In genomic region chr14:63436286-63437098, GRCh38 we compare ENCODE assay signal across 11 cellular contexts.
A peak's percentile ranks its signal among the peaks of the same experiment; 100 is the strongest.
DNase-seq lines count a peak whose midpoint lies in the region; ATAC-seq and TF ChIP-seq lines count a peak whose summit lies in the region.
"Had no signal": no experiment of that assay in that cellular context is flagged by ENCODE, and none has a peak within 500 bp of the region (broad histone marks: within the 10 kb centered on the region; RNA-seq: fewer than 3 reads in every experiment).

No MANE protein-coding gene starts in this region.

- no peaks in the 10 kb centered on the region for H3K9me3 Mint-ChIP-seq in osteocyte (ENCODE audit: unreplicated experiment)

- 56 to 63% methylated on average over 4 to 5 of the region's 5 CpGs for whole genome bisulfite sequencing in gastroesophageal sphincter (ENCODE audit: low coverage in 1 of 2), 2 donors

- peaks cover 25% of the 10 kb centered on the region for H4K20me1 ChIP-seq in PC-3 (ENCODE audit: low read length)

- CTCF ChIA-PET in PC-3 (lab: Charles Lee), result no interaction called here

- H3K27ac Mint-ChIP-seq in osteocyte (ENCODE audit: unreplicated experiment), result peak overlapping the region; percentile 57

- no peaks in the 10 kb centered on the region for H3K9me2 ChIP-seq in PC-3 (replicated peaks; ENCODE audit: low read length)

- H3K36me3 ChIP-seq in PC-3 (ENCODE audit: low read depth, low read length) (no peaks in the 10 kb centered on the region), gastroesophageal sphincter (peaks cover 0 to 4% of the 10 kb centered on the region in 2 donors)

- no peaks in the 10 kb centered on the region for H3K27me3 Mint-ChIP-seq in osteocyte (ENCODE audit: unreplicated experiment)

- intact Hi-C loops in PC-3 (cut with micrococcal nuclease), result loop anchor here (5.0 kb wide), 2 partner anchors 34 to 206 kb away; partner anchors contain the start of gene WDR89

- H3K27ac ChIP-seq in PC-3 (ENCODE audit: low read length) (0 out of 2 replicates have a peak overlapping the region, but pooled peaks have one; percentile 1), gastroesophageal sphincter (peak overlapping the region; percentile 74 to 84 (median 82))

- no peaks in the 10 kb centered on the region for H3K27me3 ChIP-seq in PC-3 (ENCODE audit: low read length)
- no peaks in the 10 kb centered on the region for H3K27me3 ChIP-seq in gastroesophageal sphincter

- H3K79me2 ChIP-seq in PC-3 (ENCODE audit: low read length), result peaks cover 70% of the 10 kb centered on the region

- no peak overlapping the region for H3K4me3 Mint-ChIP-seq in osteocyte (ENCODE audit: unreplicated experiment)

- peaks cover 55% of the 10 kb centered on the region for H3K4me1 Mint-ChIP-seq in osteocyte (ENCODE audit: unreplicated experiment)

- H3K4me1 ChIP-seq in PC-3 (ENCODE audit: insufficient read depth, low read length) (peaks cover 40% of the 10 kb centered on the region), gastroesophageal sphincter (peaks cover 37 to 84% (median 38%) of the 10 kb centered on the region in 3 donors)

- no peaks in the 10 kb centered on the region for H3K36me3 Mint-ChIP-seq in osteocyte (ENCODE audit: unreplicated experiment)

- H3K4me2 ChIP-seq in PC-3 (ENCODE audit: low read length), result no peak overlapping the region

- TF ChIP-seq POLR2A in gastroesophageal sphincter (IDR thresholded peaks at IDR 0.05), result no peak

- no peak overlapping the region for H2AFZ ChIP-seq in PC-3 (ENCODE audit: low read length)

- TF ChIP-seq EP300 in gastroesophageal sphincter (IDR thresholded peaks at IDR 0.05), result no peak

- no peak overlapping the region for H3K9ac ChIP-seq in PC-3 (ENCODE audit: low read length)

- ATAC-seq in PC-3 (no peak), gastroesophageal sphincter (no peak), GM21786 (IDR thresholded peaks at IDR 0.05; ENCODE audit: unreplicated experiment) (no peak)

- no peaks in the 10 kb centered on the region for H3F3A ChIP-seq in PC-3 (ENCODE audit: low read length, unreplicated experiment)

- H3K9me3 ChIP-seq in PC-3 (ENCODE audit: low read length) (no peaks in the 10 kb centered on the region), gastroesophageal sphincter (no peaks in the 10 kb centered on the region)

- no TSS peak for BruUV-seq in PC-3 (replicated peaks; lab: Mats Ljungman, UMichigan)

- POLR2A ChIA-PET in PC-3 (lab: Charles Lee; ENCODE audit: unreplicated experiment), result no interaction called here

- H3K4me3 ChIP-seq in PC-3 (ENCODE audit: low read length), result no peak overlapping the region
- no peak overlapping the region for H3K4me3 ChIP-seq in gastroesophageal sphincter

- TF ChIP-seq CTCF in PC-3 (conservative IDR thresholded peaks at IDR 0.05; ENCODE audit: low read depth, low read length), result no peak
- TF ChIP-seq CTCF in gastroesophageal sphincter (IDR thresholded peaks at IDR 0.05), result no peak
- TF ChIP-seq CTCF in osteocyte (IDR thresholded peaks at IDR 0.05), result no peak

- DNase-seq in CD1c-positive myeloid dendritic cell (ENCODE audit: extremely low spot score) (peak; percentile 7), PC-3 (no peak), osteocyte (ENCODE audit: extremely low spot score, unreplicated experiment) (no peak), COLO668 (lab: John Stamatoyannopoulos, UW; ENCODE audit: unreplicated experiment) (no peak), HUDEP-2 (lab: John Stamatoyannopoulos, UW; ENCODE audit: unreplicated experiment in 76 of 76) (no peak)
- DNase-seq in activated CD8-positive, alpha-beta memory T cell treated with anti-CD3 and anti-CD28 coated beads for 24 hours, result no peak
- DNase-seq: activated CD4-positive, CD25-positive, alpha-beta regulatory T cell; activated gamma-delta T cell; NCI-H1694 had no signal
